ENCODE assay signal across 8 cellular contexts in the genomic region with DNA sequence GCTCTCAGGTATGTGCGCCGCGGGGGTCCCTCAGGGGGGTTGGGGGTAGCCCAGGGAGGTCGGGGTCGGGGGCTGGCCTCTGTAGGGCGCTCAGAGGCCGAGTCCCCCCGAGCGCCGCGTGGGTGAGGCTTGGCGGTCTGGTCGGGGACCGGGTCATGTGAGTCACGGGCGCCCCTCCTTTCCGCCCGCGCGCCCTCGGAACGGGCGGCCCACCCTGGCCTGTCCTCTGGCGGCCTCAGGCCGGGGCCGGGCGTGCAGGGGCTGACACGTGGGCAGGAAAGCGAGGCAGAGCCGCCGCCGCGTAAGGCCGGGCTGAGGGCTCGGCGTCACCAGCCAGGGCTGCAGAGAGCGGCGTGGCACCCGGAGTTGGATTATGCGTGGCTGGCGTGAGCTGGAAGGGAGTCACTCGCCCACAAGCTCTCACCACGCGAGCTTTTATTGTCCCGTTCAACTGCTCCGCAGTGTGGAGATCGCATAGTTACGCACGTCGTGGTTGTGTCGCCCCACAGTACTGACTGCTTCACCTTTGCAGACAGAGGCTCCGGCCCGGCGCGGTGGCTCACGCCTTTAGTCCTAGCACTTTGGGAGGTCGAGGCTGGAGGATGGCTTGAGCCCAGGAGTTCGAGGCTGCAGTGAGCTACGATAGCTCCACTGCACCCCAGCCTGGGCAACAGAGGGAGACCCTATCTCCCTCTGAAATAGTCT. TPM values are rescaled to one million over a fixed set of nuclear protein-coding genes. Genes with fewer than 3 reads are reported as not detected.
A peak's percentile ranks its signal among the peaks of the same experiment; 100 is the strongest.
DNase-seq lines count a peak whose midpoint lies in the region; ATAC-seq and TF ChIP-seq lines count a peak whose summit lies in the region.

No MANE protein-coding gene starts in this region.

- H3K9ac ChIP-seq in trophoblast cell (ENCODE audit: low read length), result peak overlapping the region; percentile 29

- peak overlapping the region; percentile 89 for H3K27ac ChIP-seq in trophoblast cell (ENCODE audit: low read depth, low read length)
- peak overlapping the region; percentile 97 to 99 (median 99) for H3K27ac ChIP-seq in transverse colon

- H3K18ac ChIP-seq in trophoblast cell (ENCODE audit: low read length), result peak overlapping the region; percentile 12

- peak overlapping the region; percentile 92 for H2AFZ ChIP-seq in trophoblast cell (ENCODE audit: insufficient read depth, low read length, poor library complexity)

- peak; percentile 71 for TF ChIP-seq POLR2A in transverse colon (IDR thresholded peaks at IDR 0.05)

- H3K36me3 Mint-ChIP-seq in activated naive CD8-positive, alpha-beta T cell, result peaks cover 13% of the 10 kb centered on the region

- peak overlapping the region; percentile 47 for H3K14ac ChIP-seq in trophoblast cell (ENCODE audit: low read length)

- H3K27me3 ChIP-seq in trophoblast cell (ENCODE audit: insufficient read depth, low read length) (no peaks in the 10 kb centered on the region), transverse colon (no peaks in the 10 kb centered on the region)

- in situ Hi-C loops in transverse colon (cut with MboI; ENCODE audit: low pct_ligation_motif_present in 1 of 4, low pct_unique_long_range_greater_than_20kb in 1 of 4, low sequenced_read_pairs in 3 of 4), result no loop called here

- H3K36me3 ChIP-seq in trophoblast cell (ENCODE audit: control insufficient read depth in 1 of 2, insufficient read depth in 2 of 2, low read length in 2 of 2) (peaks cover 1 to 3% of the 10 kb centered on the region in 2 experiments), transverse colon (peaks cover 0 to 9% (median 2%) of the 10 kb centered on the region in 4 donors)

- H4K12ac ChIP-seq in trophoblast cell (ENCODE audit: low read depth, low read length), result peak overlapping the region; percentile 3

- no peaks in the 10 kb centered on the region for H3K9me3 Mint-ChIP-seq in activated naive CD8-positive, alpha-beta T cell (ENCODE audit: low read depth)

- H4K91ac ChIP-seq in trophoblast cell (ENCODE audit: low read depth, low read length), result peak overlapping the region; percentile 88

- H3K4ac ChIP-seq in trophoblast cell (ENCODE audit: low read depth, low read length), result peak overlapping the region; percentile 61

- peaks cover 50% of the 10 kb centered on the region for H3K4me1 Mint-ChIP-seq in activated naive CD8-positive, alpha-beta T cell (ENCODE audit: low read depth)

- no peak overlapping the region for H2AK5ac ChIP-seq in trophoblast cell (ENCODE audit: low read length)

- TF ChIP-seq EP300 in transverse colon (IDR thresholded peaks at IDR 0.05; ENCODE audit: low read depth), result no peak

- intact Hi-C loops in Right ventricle myocardium superior (cut with DNase I), result no loop called here
- intact Hi-C loops in transverse colon (cut with DNase I; ENCODE audit: low total_unique reads), result no loop called here

- H2BK12ac ChIP-seq in trophoblast cell (ENCODE audit: low read length), result no peak overlapping the region

- H4K8ac ChIP-seq in trophoblast cell (ENCODE audit: low read depth, low read length), result peak overlapping the region; percentile 49

- peak overlapping the region; percentile 91 for H2BK5ac ChIP-seq in trophoblast cell (ENCODE audit: low read depth, low read length, poor library complexity)

- peak; percentile 77 for DNase-seq in D341Med (ENCODE audit: low spot score)
- peak; percentile 84 for DNase-seq in GM20000 (ENCODE audit: low spot score)
- DNase-seq in HS-5 (ENCODE audit: low read depth), result peak; percentile 52
- DNase-seq in SKM-1 (lab: John Stamatoyannopoulos, UW; ENCODE audit: unreplicated experiment), result peak; percentile 43
- DNase-seq in Right ventricle myocardium superior, result peak; percentile 91
- peak; percentile 84 to 85 for DNase-seq in trophoblast cell
- DNase-seq in transverse colon, result peak; percentile 85

- peak overlapping the region; percentile 67 for H3K4me2 ChIP-seq in trophoblast cell (ENCODE audit: low read length)

- peak overlapping the region; percentile 70 for H2BK120ac ChIP-seq in trophoblast cell (ENCODE audit: insufficient read depth, low read length, poor library complexity)

- H3K79me1 ChIP-seq in trophoblast cell (ENCODE audit: low read length), result peaks cover 15% of the 10 kb centered on the region

- WGBS in trophoblast cell (ENCODE audit: extremely low coverage, insufficient coverage, insufficient read length), result no CpG with 5 or more reads among the region's 59 CpGs
- WGBS in transverse colon (ENCODE audit: low coverage in 1 of 2), 2 donors, result 1% methylated on average over 41 of the region's 59 CpGs; no CpG with 5 or more reads in 1 of the 2 donors

- peaks cover 9% of the 10 kb centered on the region for H3K79me2 ChIP-seq in trophoblast cell (ENCODE audit: control insufficient read depth, insufficient read depth, low read length, poor library complexity)

- H3K27me3 Mint-ChIP-seq in activated naive CD8-positive, alpha-beta T cell, result no peaks in the 10 kb centered on the region

- H3K9me3 ChIP-seq in trophoblast cell (ENCODE audit: insufficient read depth, low read depth, low read length), result no peaks in the 10 kb centered on the region
- H3K9me3 ChIP-seq in transverse colon, result no peaks in the 10 kb centered on the region

- H3K23ac ChIP-seq in trophoblast cell (ENCODE audit: low read length), result no peak overlapping the region

- H3K4me1 ChIP-seq in trophoblast cell (ENCODE audit: control insufficient read depth in 1 of 2, insufficient read depth in 2 of 2, low read length in 2 of 2) (peaks cover 0 to 7% of the 10 kb centered on the region in 2 experiments), transverse colon (peaks cover 13 to 44% (median 32%) of the 10 kb centered on the region in 4 donors)

- H3K4me3 ChIP-seq in trophoblast cell (ENCODE audit: low read depth, low read length) (peak overlapping the region; percentile 65), transverse colon (peak overlapping the region; percentile 77 to 92 (median 78))

- peak overlapping the region; percentile 91 for H3K27ac Mint-ChIP-seq in activated naive CD8-positive, alpha-beta T cell

- TF ChIP-seq CTCF in GM20000 (IDR thresholded peaks at IDR 0.05; ENCODE audit: extremely low read depth, missing control alignments), result no peak
- peak in 1 of 5 experiments; percentile 14 for TF ChIP-seq CTCF in transverse colon (IDR thresholded peaks at IDR 0.05)

- peak overlapping the region; percentile 91 for H3K4me3 Mint-ChIP-seq in activated naive CD8-positive, alpha-beta T cell

- ATAC-seq in Right ventricle myocardium superior (ENCODE audit: poor library complexity), result peak; percentile 90

RNA-seq across cellular contexts. Expression of gene SHLD2, which starts 0.4 kb away (rescaled TPM):
- total RNA-seq in Right ventricle myocardium superior, result 9.6 TPM
- polyA plus RNA-seq in trophoblast cell (2013), result 13.2 and 13.4 TPM in 2 replicates
- 10 to 100 TPM; 21.7 to 43.7 (median 37.3) TPM for total RNA-seq in transverse colon

RNA-seq across cellular contexts. Expression of gene GLUD1, which starts 0.8 kb away (rescaled TPM):
- total RNA-seq in Right ventricle myocardium superior, result 101 TPM
- 35.6 and 37.0 TPM in 2 replicates for polyA plus RNA-seq in trophoblast cell (2013)
- 100 to 1,000 TPM; 150 to 293 (median 201) TPM for total RNA-seq in transverse colon

Comparison
In these comparisons a context has a peak if more than half of its experiments do, and no peak if none do; other contexts are left out.
1. Peak in every context shown above with its lines: DNase-seq, ATAC-seq, H3K4me3 ChIP-seq and H3K27ac ChIP-seq.